20 cellular contexts compared by ENCODE assay signal in the genomic region with DNA sequence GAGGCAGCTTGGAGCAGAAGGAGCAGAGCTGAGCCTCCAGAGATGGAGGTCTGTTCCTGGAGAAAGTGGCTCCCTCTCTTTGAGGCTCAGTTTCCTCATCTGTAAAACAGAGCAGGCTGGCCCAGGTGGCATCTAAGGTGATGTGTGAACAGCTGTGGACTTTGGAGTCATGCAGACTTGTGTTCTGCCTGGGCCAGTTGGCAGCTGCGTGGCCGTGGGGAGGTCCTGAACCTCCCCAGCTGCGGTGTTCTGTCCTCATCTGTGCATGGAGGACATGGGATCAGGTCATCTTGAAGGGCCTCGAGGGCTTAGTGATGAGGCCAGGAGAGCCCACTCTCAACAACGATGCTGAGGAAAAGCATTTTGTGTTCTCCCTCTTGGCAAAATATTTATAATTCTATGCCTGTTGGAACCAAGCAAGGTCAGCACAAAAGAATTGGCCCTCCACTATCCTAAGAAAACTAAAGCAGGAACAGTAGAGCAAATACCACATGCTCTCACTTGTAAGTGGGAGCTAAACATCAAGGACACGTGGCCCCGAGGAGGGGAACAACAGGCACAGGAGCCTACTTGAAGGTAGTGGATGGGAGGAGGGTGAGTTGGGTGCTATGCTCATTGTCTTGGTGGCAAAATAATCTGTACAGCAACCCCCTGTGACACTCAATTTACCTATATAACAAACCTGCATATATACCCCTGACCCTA.
DNase-seq lines count a peak whose midpoint lies in the region; ATAC-seq, FAIRE-seq and TF ChIP-seq lines count a peak whose summit lies in the region.
"Had no signal": no experiment of that assay in that cellular context is flagged by ENCODE, and none has a peak within 500 bp of the region (broad histone marks: within the 10 kb centered on the region; RNA-seq: fewer than 3 reads in every experiment).

No MANE protein-coding gene starts in this region.

- 32 to 33% methylated on average over 7 of the region's 7 CpGs for WGBS in pancreas, 2 donors

- peak; percentile 31 for DNase-seq in coronary artery (ENCODE audit: low spot score)
- DNase-seq in right atrium auricular region (ENCODE audit: low spot score) = peak; percentile 50
- DNase-seq in pancreas = peak in 4 of 6 donors; percentile 46 to 70 (median 50)
- no peak for DNase-seq in upper lobe of right lung
- DNase-seq in medulla oblongata (ENCODE audit: extremely low spot score) = no peak
- no peak for DNase-seq in SK-N-DZ (ENCODE audit: low spot score)
- DNase-seq: ACHN; Calu3; CD4-positive, CD25-positive, alpha-beta regulatory T cell; DMS79 treated with DMSO at 0.1 percent for 48 hours; MG63; NCI-H1092 treated with DMSO at 0.1 percent for 48 hours; NCI-H1694 treated with DMSO at 0.1 percent for 48 hours; NCI-H69; PC-9; SHP77 treated with DMSO at 0.1 percent for 48 hours had no signal

- H3K4me1 ChIP-seq in right atrium auricular region = peaks cover 0 to 48% of the 10 kb centered on the region in 2 donors
- peaks cover 0 to 11% (median 0%) of the 10 kb centered on the region in 3 donors for H3K4me1 ChIP-seq in pancreas
- peaks cover 10% of the 10 kb centered on the region for H3K4me1 ChIP-seq in upper lobe of right lung

- H3K9me3 ChIP-seq in right atrium auricular region = no peaks in the 10 kb centered on the region
- no peaks in the 10 kb centered on the region for H3K9me3 ChIP-seq in pancreas
- no peaks in the 10 kb centered on the region for H3K9me3 ChIP-seq in upper lobe of right lung
- H3K9me3 ChIP-seq: MG63 had no signal

- H3K27ac ChIP-seq in coronary artery (peak overlapping the region; percentile 2 to 51), right atrium auricular region (no peak overlapping the region), pancreas (peak overlapping the region in 2 of 4 donors; percentile 33 to 36), upper lobe of right lung (no peak overlapping the region)
- H3K27ac ChIP-seq: PC-9 had no signal

- TF ChIP-seq CTCF in coronary artery (IDR thresholded peaks at IDR 0.05) (no peak), right atrium auricular region (IDR thresholded peaks at IDR 0.05) (no peak), pancreas (IDR thresholded peaks at IDR 0.05) (no peak), upper lobe of right lung (IDR thresholded peaks at IDR 0.05) (no peak)

- intact Hi-C loops in pancreas (cut with DNase I) = no loop called here
- intact Hi-C loops in upper lobe of right lung (cut with DNase I) = no loop called here

- no peaks in the 10 kb centered on the region for H3K36me3 ChIP-seq in right atrium auricular region
- no peaks in the 10 kb centered on the region for H3K36me3 ChIP-seq in pancreas
- H3K36me3 ChIP-seq in upper lobe of right lung = no peaks in the 10 kb centered on the region
- H3K36me3 ChIP-seq: MG63 had no signal

- ATAC-seq in pancreas (peak; percentile 81 to 91 (median 86)), upper lobe of right lung (peak; percentile 20), GM19035 (IDR thresholded peaks at IDR 0.05; ENCODE audit: unreplicated experiment) (no peak)

- no peak for FAIRE-seq in pancreas (lab: Jason Lieb, UNC)
- FAIRE-seq: G401.6, GM12892, H1 had no signal

- H3K27me3 ChIP-seq in right atrium auricular region (no peaks in the 10 kb centered on the region), pancreas (no peaks in the 10 kb centered on the region), upper lobe of right lung (no peaks in the 10 kb centered on the region)
- H3K27me3 ChIP-seq: MG63 had no signal

- no peak overlapping the region for H3K4me3 ChIP-seq in coronary artery
- no peak overlapping the region for H3K4me3 ChIP-seq in right atrium auricular region
- H3K4me3 ChIP-seq in pancreas = no peak overlapping the region
- no peak overlapping the region for H3K4me3 ChIP-seq in upper lobe of right lung
- H3K4me3 ChIP-seq: MG63, PC-9 had no signal

Comparison
In these comparisons a context has a peak if more than half of its experiments do, and no peak if none do; other contexts are left out.
1. DNase-seq: peak in coronary artery (single experiment), right atrium auricular region (single experiment) and pancreas (4 of 6); none in upper lobe of right lung (single experiment), medulla oblongata (single experiment) and SK-N-DZ (single experiment).
2. H3K27ac ChIP-seq: peak in coronary artery (2 of 2); none in right atrium auricular region (0 of 2) and upper lobe of right lung (single experiment).